In the genomic region with DNA sequence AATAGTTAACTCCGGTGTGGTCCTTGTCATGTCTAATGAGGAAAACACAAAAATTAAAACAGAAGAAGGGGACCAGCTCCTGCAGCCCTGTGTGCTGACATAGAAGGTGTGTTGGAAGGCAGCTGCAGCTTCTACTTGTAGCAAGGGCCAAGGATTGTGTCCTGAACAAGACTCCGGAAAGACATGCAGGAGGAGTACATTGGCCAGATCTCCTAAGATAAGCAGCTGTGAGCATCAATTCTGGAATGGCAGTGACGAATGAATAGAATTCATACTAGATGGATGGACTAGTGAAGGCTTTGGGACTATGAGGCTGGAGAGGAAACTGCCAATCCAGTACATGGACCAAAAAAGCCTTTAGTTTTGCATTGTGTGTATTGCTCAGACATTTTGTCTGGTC, we compare ENCODE assay signal across 1 cellular context.
TF ChIP-seq lines count a peak whose summit lies in the region.

No MANE protein-coding gene starts in this region.

TF ChIP-seq in GM23338, 12 proteins besides CTCF, POLR2A, EP300 and RAD21:
- TF ChIP-seq CREB1 (CRISPR knock-in tag; IDR thresholded peaks at IDR 0.05; ENCODE audit: low read depth) = no peak
- TF ChIP-seq EZH2 (IDR thresholded peaks at IDR 0.05; ENCODE audit: low read depth, unreplicated experiment) = no peak
- TF ChIP-seq POLR2AphosphoS5 (IDR thresholded peaks at IDR 0.05; ENCODE audit: low read depth) = no peak
- TF ChIP-seq, protein P1, sequence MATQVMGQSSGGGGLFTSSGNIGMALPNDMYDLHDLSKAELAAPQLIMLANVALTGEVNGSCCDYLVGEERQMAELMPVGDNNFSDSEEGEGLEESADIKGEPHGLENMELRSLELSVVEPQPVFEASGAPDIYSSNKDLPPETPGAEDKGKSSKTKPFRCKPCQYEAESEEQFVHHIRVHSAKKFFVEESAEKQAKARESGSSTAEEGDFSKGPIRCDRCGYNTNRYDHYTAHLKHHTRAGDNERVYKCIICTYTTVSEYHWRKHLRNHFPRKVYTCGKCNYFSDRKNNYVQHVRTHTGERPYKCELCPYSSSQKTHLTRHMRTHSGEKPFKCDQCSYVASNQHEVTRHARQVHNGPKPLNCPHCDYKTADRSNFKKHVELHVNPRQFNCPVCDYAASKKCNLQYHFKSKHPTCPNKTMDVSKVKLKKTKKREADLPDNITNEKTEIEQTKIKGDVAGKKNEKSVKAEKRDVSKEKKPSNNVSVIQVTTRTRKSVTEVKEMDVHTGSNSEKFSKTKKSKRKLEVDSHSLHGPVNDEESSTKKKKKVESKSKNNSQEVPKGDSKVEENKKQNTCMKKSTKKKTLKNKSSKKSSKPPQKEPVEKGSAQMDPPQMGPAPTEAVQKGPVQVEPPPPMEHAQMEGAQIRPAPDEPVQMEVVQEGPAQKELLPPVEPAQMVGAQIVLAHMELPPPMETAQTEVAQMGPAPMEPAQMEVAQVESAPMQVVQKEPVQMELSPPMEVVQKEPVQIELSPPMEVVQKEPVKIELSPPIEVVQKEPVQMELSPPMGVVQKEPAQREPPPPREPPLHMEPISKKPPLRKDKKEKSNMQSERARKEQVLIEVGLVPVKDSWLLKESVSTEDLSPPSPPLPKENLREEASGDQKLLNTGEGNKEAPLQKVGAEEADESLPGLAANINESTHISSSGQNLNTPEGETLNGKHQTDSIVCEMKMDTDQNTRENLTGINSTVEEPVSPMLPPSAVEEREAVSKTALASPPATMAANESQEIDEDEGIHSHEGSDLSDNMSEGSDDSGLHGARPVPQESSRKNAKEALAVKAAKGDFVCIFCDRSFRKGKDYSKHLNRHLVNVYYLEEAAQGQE (IDR thresholded peaks at IDR 0.05; ENCODE audit: unreplicated experiment) = no peak
- TF ChIP-seq ZNF114 (CRISPR knock-in tag; IDR thresholded peaks at IDR 0.05) = no peak
- TF ChIP-seq ETS1 (IDR thresholded peaks at IDR 0.05) = no peak
- TF ChIP-seq STAT1 (IDR thresholded peaks at IDR 0.05; ENCODE audit: unreplicated experiment) = no peak
- TF ChIP-seq EZH2phosphoT487 (IDR thresholded peaks at IDR 0.05; ENCODE audit: unreplicated experiment) = no peak
- TF ChIP-seq JUNB (IDR thresholded peaks at IDR 0.05; ENCODE audit: unreplicated experiment) = no peak
- no peak for TF ChIP-seq NANOG (IDR thresholded peaks at IDR 0.05; ENCODE audit: borderline replicate concordance)
- no peak for TF ChIP-seq ZNF462 (CRISPR knock-in tag; IDR thresholded peaks at IDR 0.05)
- no peak for TF ChIP-seq ZNF331 (CRISPR knock-in tag; IDR thresholded peaks at IDR 0.05; ENCODE audit: low read depth)
